28 cellular contexts compared by ENCODE assay signal in genomic region chr14:21419528-21419927, GRCh38.
"Had no signal": no experiment of that assay in that cellular context is flagged by ENCODE, and none has a peak within 500 bp of the region (broad histone marks: within the 10 kb centered on the region; RNA-seq: fewer than 3 reads in every experiment).

No MANE protein-coding gene starts in this region.

- H3K4me3 ChIP-seq: adrenal gland, body of pancreas had no signal

- FAIRE-seq: colon, frontal cortex had no signal

- H3K27ac Mint-ChIP-seq: activated B cell treated with CpG ODN at 0.5 μM for 24 hours; activated naive CD4-positive, alpha-beta T cell treated with anti-CD3 and anti-CD28 coated beads for 36 hours; activated naive CD8-positive, alpha-beta T cell treated with anti-CD3 and anti-CD28 coated beads for 36 hours; endodermal cell had no signal

- H3K4me1 Mint-ChIP-seq: activated B cell treated with CpG ODN at 0.5 μM for 24 hours; activated naive CD4-positive, alpha-beta T cell treated with anti-CD3 and anti-CD28 coated beads, Interleukin-2, amount 50 U/mL, for 24 hours; endodermal cell had no signal

- H3K27me3 ChIP-seq: adrenal gland, body of pancreas had no signal

- H3K9me3 ChIP-seq: adrenal gland, body of pancreas had no signal

- H3K27me3 Mint-ChIP-seq: activated B cell treated with CpG ODN at 0.5 μM for 24 hours; activated CD8-positive, alpha-beta T cell treated with anti-CD3 and anti-CD28 coated beads for 36 hours; activated naive CD4-positive, alpha-beta T cell treated with anti-CD3 and anti-CD28 coated beads, Interleukin-2, amount 50 U/mL, for 24 hours; activated naive CD8-positive, alpha-beta T cell treated with anti-CD3 and anti-CD28 coated beads for 36 hours; activated naive CD8-positive, alpha-beta T cell treated with anti-CD3 and anti-CD28 coated beads, Interleukin-2, amount 50 U/mL, for 24 hours had no signal

- DNase-seq: activated B cell treated with CpG ODN at 0.5 μM for 24 hours; activated CD4-positive, alpha-beta T cell treated with anti-CD3 and anti-CD28 coated beads for 48 hours; activated CD4-positive, alpha-beta T cell treated with anti-CD3 and anti-CD28 coated beads, Interleukin-2, amount 50 U/mL, for 1 hour; activated CD4-positive, alpha-beta T cell treated with anti-CD3 and anti-CD28 coated beads, Interleukin-2, amount 50 U/mL, for 48 hours; activated CD8-positive, alpha-beta memory T cell treated with anti-CD3 and anti-CD28 coated beads for 24 hours; activated CD8-positive, alpha-beta T cell treated with anti-CD3 and anti-CD28 coated beads for 36 hours; activated effector memory CD4-positive, alpha-beta T cell treated with anti-CD3 and anti-CD28 coated beads, Interleukin-2, amount 50 U/mL, for 16 hours; activated naive CD4-positive, alpha-beta T cell treated with anti-CD3 and anti-CD28 coated beads for 36 hours; activated naive CD8-positive, alpha-beta T cell treated with anti-CD3 and anti-CD28 coated beads for 36 hours; activated naive CD8-positive, alpha-beta T cell treated with anti-CD3 and anti-CD28 coated beads, Interleukin-2, amount 50 U/mL, for 24 hours; adrenal gland; amygdala; aorta; body of pancreas; caudate nucleus; cortex of kidney; effector CD8-positive, alpha-beta T cell; endodermal cell; foreskin fibroblast; head of caudate nucleus; T-helper 9 cell; WERI-Rb-1 had no signal

- H3K27ac ChIP-seq: adrenal gland, body of pancreas, WERI-Rb-1 had no signal

- ATAC-seq: activated CD4-positive, CD25-positive, alpha-beta regulatory T cell treated with anti-CD3 and anti-CD28 coated beads, Interleukin-2, amount 50 U/mL, for 24 hours; activated CD8-positive, alpha-beta T cell treated with anti-CD3 and anti-CD28 coated beads for 36 hours; activated naive CD8-positive, alpha-beta T cell treated with anti-CD3 and anti-CD28 coated beads, Interleukin-2, amount 50 U/mL, for 24 hours; body of pancreas; esophagus mucosa had no signal

- H3K4me3 Mint-ChIP-seq: activated B cell treated with CpG ODN at 0.5 μM for 24 hours; activated CD8-positive, alpha-beta T cell treated with anti-CD3 and anti-CD28 coated beads for 36 hours; activated naive CD4-positive, alpha-beta T cell treated with anti-CD3 and anti-CD28 coated beads for 36 hours; activated naive CD4-positive, alpha-beta T cell treated with anti-CD3 and anti-CD28 coated beads, Interleukin-2, amount 50 U/mL, for 24 hours; activated naive CD8-positive, alpha-beta T cell treated with anti-CD3 and anti-CD28 coated beads for 36 hours; activated naive CD8-positive, alpha-beta T cell treated with anti-CD3 and anti-CD28 coated beads, Interleukin-2, amount 50 U/mL, for 24 hours; endodermal cell had no signal

- H3K4me1 ChIP-seq: adrenal gland, body of pancreas had no signal

- H3K9me3 Mint-ChIP-seq: activated B cell treated with CpG ODN at 0.5 μM for 24 hours; activated CD8-positive, alpha-beta T cell treated with anti-CD3 and anti-CD28 coated beads for 36 hours; activated naive CD4-positive, alpha-beta T cell treated with anti-CD3 and anti-CD28 coated beads for 36 hours; activated naive CD4-positive, alpha-beta T cell treated with anti-CD3 and anti-CD28 coated beads, Interleukin-2, amount 50 U/mL, for 24 hours; activated naive CD8-positive, alpha-beta T cell treated with anti-CD3 and anti-CD28 coated beads for 36 hours; activated naive CD8-positive, alpha-beta T cell treated with anti-CD3 and anti-CD28 coated beads, Interleukin-2, amount 50 U/mL, for 24 hours; activated T-helper 2 cell treated with anti-CD3 and anti-CD28 coated beads, Interferon-gamma antibody, Interleukin-2, Interleukin-4, amounts not matched to agents 10 μg/mL and 5 μg/mL and 100 μg/mL, durations not matched to agents 14 hours and 24 hours and 36 hours; endodermal cell had no signal
